ENCODE assay signal across 26 cellular contexts in the genomic region with DNA sequence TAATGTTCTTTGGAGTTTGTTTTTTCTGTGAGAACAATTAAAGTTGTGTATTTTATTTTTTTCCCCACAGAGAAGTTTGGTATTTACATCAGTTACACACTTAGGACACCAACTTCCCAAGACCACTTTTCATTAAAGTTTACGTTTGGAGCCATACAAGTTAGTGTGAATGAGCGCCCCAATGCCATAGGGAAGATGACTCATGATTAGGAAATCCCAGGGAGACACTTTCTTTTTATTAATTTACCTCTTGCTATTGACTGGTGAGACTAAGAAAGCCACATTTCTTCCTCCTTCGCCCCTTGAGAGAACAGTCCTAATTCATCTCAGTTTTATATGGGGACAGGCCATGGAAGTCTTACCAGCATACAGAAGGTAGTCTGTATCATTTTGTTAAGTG. TPM values are rescaled to one million over a fixed set of nuclear protein-coding genes. Genes with fewer than 3 reads are reported as not detected.
"Had no signal": no experiment of that assay in that cellular context is flagged by ENCODE, and none has a peak within 500 bp of the region (broad histone marks: within the 10 kb centered on the region; RNA-seq: fewer than 3 reads in every experiment).

No MANE protein-coding gene starts in this region.

- H3K4me1 ChIP-seq: body of pancreas had no signal

- H3K9me3 Mint-ChIP-seq: activated naive CD4-positive, alpha-beta T cell treated with anti-CD3 and anti-CD28 coated beads, Interleukin-2, amount 50 U/mL, for 24 hours had no signal

- H3K36me3 Mint-ChIP-seq: activated naive CD4-positive, alpha-beta T cell treated with anti-CD3 and anti-CD28 coated beads, Interleukin-2, amount 50 U/mL, for 24 hours had no signal

- H3K4me1 Mint-ChIP-seq: activated naive CD4-positive, alpha-beta T cell treated with anti-CD3 and anti-CD28 coated beads, Interleukin-2, amount 50 U/mL, for 24 hours had no signal

- ATAC-seq: activated CD8-positive, alpha-beta T cell treated with anti-CD3 and anti-CD28 coated beads, Interleukin-2, amount 10 ng/mL, durations not matched to agents 7 days and 5 days; body of pancreas; K562; Panc1 had no signal

- H3K36me3 ChIP-seq: cardiac muscle cell had no signal

- H3K27ac ChIP-seq: body of pancreas, cardiac muscle cell had no signal

- H3K9me3 ChIP-seq: body of pancreas had no signal

- H3K27ac Mint-ChIP-seq: activated CD8-positive, alpha-beta T cell treated with anti-CD3 and anti-CD28 coated beads, Interleukin-2, amount 10 ng/mL, durations not matched to agents 7 days and 5 days; activated naive CD4-positive, alpha-beta T cell treated with anti-CD3 and anti-CD28 coated beads, Interleukin-2, amount 50 U/mL, for 24 hours; T-helper 1 cell treated with Interleukin-12 subunit alpha and Interleukin-12 subunit beta and Interleukin-4 antibody, amounts not matched to agents 30 μg/mL and 1 μg/mL, for 36 hours had no signal

- H3K27me3 Mint-ChIP-seq: activated naive CD4-positive, alpha-beta T cell treated with anti-CD3 and anti-CD28 coated beads, Interleukin-2, amount 50 U/mL, for 24 hours had no signal

- DNase-seq: activated CD4-positive, alpha-beta T cell treated with anti-CD3 and anti-CD28 coated beads for 48 hours; activated CD4-positive, alpha-beta T cell treated with anti-CD3 and anti-CD28 coated beads, Interleukin-2, amount 50 U/mL, for 4 hours; activated CD4-positive, CD25-positive, alpha-beta regulatory T cell treated with anti-CD3 and anti-CD28 coated beads, Interleukin-2, amount 50 U/mL, for 72 hours; activated CD8-positive, alpha-beta memory T cell treated with anti-CD3 and anti-CD28 coated beads, Interleukin-2, amount 50 U/mL, for 48 hours; activated CD8-positive, alpha-beta T cell treated with anti-CD3 and anti-CD28 coated beads, Interleukin-2, amount 10 ng/mL, durations not matched to agents 7 days and 5 days; activated effector memory CD4-positive, alpha-beta T cell treated with Interleukin-2 at 50 U/mL for 16 hours; activated naive CD4-positive, alpha-beta T cell; activated T-cell treated with anti-CD3 and anti-CD28 coated beads, Interleukin-2, amount 50 U/mL, for 1 hour; aorta; body of pancreas; Karpas-422; NCI-H1092; NCI-H1417; NCI-H1694; NCI-H2029; NCI-H2107; NCI-H345; NCI-H510A; NCI-H526 treated with DMSO at 0.1 percent for 48 hours; NCI-H82; SHP77 treated with DMSO at 0.1 percent for 48 hours had no signal

- H3K4me3 ChIP-seq: body of pancreas, cardiac muscle cell, K562 had no signal

- H3K27me3 ChIP-seq: body of pancreas, cardiac muscle cell had no signal

- H3K4me3 Mint-ChIP-seq: activated CD8-positive, alpha-beta T cell treated with anti-CD3 and anti-CD28 coated beads, Interleukin-2, amount 10 ng/mL, durations not matched to agents 7 days and 5 days; activated naive CD4-positive, alpha-beta T cell treated with anti-CD3 and anti-CD28 coated beads, Interleukin-2, amount 50 U/mL, for 24 hours; T-helper 1 cell treated with Interleukin-12 subunit alpha and Interleukin-12 subunit beta and Interleukin-4 antibody, amounts not matched to agents 30 μg/mL and 1 μg/mL, for 36 hours had no signal

RNA-seq across cellular contexts. Expression of gene EDIL3, which starts 57.1 kb away (rescaled TPM):
- total RNA-seq: activated CD8-positive, alpha-beta T cell treated with anti-CD3 and anti-CD28 coated beads, Interleukin-2, amount 10 ng/mL, durations not matched to agents 7 days and 5 days had no signal
- polyA plus RNA-seq: K562 had no signal
